8 cellular contexts compared by ENCODE assay signal in genomic region chr5:119063579-119064379, GRCh38. TPM values are rescaled to one million over a fixed set of nuclear protein-coding genes. Genes with fewer than 3 reads are reported as not detected.
DNase-seq lines count a peak whose midpoint lies in the region; ATAC-seq and TF ChIP-seq lines count a peak whose summit lies in the region.

No MANE protein-coding gene starts in this region.

- H3K4me2 ChIP-seq in OCI-LY7 (ENCODE audit: low read length): no peak overlapping the region

- H3K4me1 ChIP-seq in OCI-LY7 (ENCODE audit: insufficient read depth, low read length, poor library complexity, severe bottlenecking) (peaks cover 8% of the 10 kb centered on the region), right cardiac atrium (ENCODE audit: control insufficient read depth, insufficient read depth, low read length) (no peaks in the 10 kb centered on the region), vagina (peaks cover 5% of the 10 kb centered on the region)

- H3K4me3 ChIP-seq in OCI-LY7 (ENCODE audit: low read depth, low read length, poor library complexity, severe bottlenecking): no peak overlapping the region
- H3K4me3 ChIP-seq in right cardiac atrium (ENCODE audit: low read length): no peak overlapping the region
- no peak overlapping the region for H3K4me3 ChIP-seq in vagina

- TF ChIP-seq POLR2A in vagina (IDR thresholded peaks at IDR 0.05): no peak

- WGBS in right cardiac atrium: 51% methylated on average over 5 of the region's 5 CpGs

- no peak for TF ChIP-seq CTCF in OCI-LY7 (conservative IDR thresholded peaks at IDR 0.05; ENCODE audit: low read length)
- no peak for TF ChIP-seq CTCF in vagina (IDR thresholded peaks at IDR 0.05)

- no peaks in the 10 kb centered on the region for H3K79me2 ChIP-seq in OCI-LY7 (ENCODE audit: insufficient read depth, low read depth, low read length)

- ATAC-seq in GM18907 (IDR thresholded peaks at IDR 0.05; ENCODE audit: unreplicated experiment) (peak; percentile 82), HG02678 (IDR thresholded peaks at IDR 0.05; ENCODE audit: unreplicated experiment) (peak; percentile 81), left colon (peak; percentile 96), right cardiac atrium (no peak)

- no peaks in the 10 kb centered on the region for H3K9me3 ChIP-seq in OCI-LY7 (ENCODE audit: low read length)
- no peaks in the 10 kb centered on the region for H3K9me3 ChIP-seq in right cardiac atrium (ENCODE audit: control insufficient read depth, low read length)
- H3K9me3 ChIP-seq in vagina: no peaks in the 10 kb centered on the region

- no peaks in the 10 kb centered on the region for H4K20me1 ChIP-seq in OCI-LY7 (ENCODE audit: insufficient read depth, low read length)

- H3K27me3 ChIP-seq in right cardiac atrium (ENCODE audit: control insufficient read depth, insufficient read depth) (no peaks in the 10 kb centered on the region), vagina (no peaks in the 10 kb centered on the region)

- POLR2A ChIA-PET in OCI-LY7 (lab: Charles Lee): interaction anchor here (0.8 to 1.3 kb wide), 5 partner anchors 9 to 31 kb away, joined by 3 to 6 read pairs (median 4); no protein-coding TSS in a partner anchor

- no TSS peak for BruUV-seq in OCI-LY7 (replicated peaks; lab: Mats Ljungman, UMichigan)

- H2AFZ ChIP-seq in OCI-LY7 (ENCODE audit: low read length): peak overlapping the region; percentile 45; the same call in 1 of the 2 replicates

- H3K9me2 ChIP-seq in OCI-LY7 (ENCODE audit: insufficient read depth, low read length): no peaks in the 10 kb centered on the region

- CTCF ChIA-PET in OCI-LY7 (lab: Charles Lee; ENCODE audit: unreplicated experiment): no interaction called here

- intact Hi-C loops in OCI-LY7 (cut with micrococcal nuclease; ENCODE audit: unreplicated experiment): no loop called here
- intact Hi-C loops in left colon (cut with DNase I, micrococcal nuclease): no loop called here
- intact Hi-C loops in right cardiac atrium (cut with DNase I): no loop called here
- intact Hi-C loops in vagina (cut with DNase I): no loop called here

- DNase-seq in OCI-LY7 (ENCODE audit: low spot score) (no peak), left colon (no peak), right cardiac atrium (no peak), vagina (ENCODE audit: extremely low spot score in 2 of 2) (no peak), 8988T (no peak)
- DNase-seq in activated effector memory CD4-positive, alpha-beta T cell treated with anti-CD3 and anti-CD28 coated beads, Interleukin-2, amount 50 U/mL, for 16 hours: no peak

- H3K36me3 ChIP-seq in OCI-LY7 (ENCODE audit: insufficient read depth, low read length) (no peaks in the 10 kb centered on the region), vagina (no peaks in the 10 kb centered on the region)

- H3K27ac ChIP-seq in OCI-LY7 (ENCODE audit: low read depth, low read length, poor library complexity, severe bottlenecking) (no peak overlapping the region), right cardiac atrium (ENCODE audit: low read length) (no peak overlapping the region), vagina (no peak overlapping the region)

RNA-seq across cellular contexts. Expression of gene DMXL1, which starts 7.1 kb away (rescaled TPM):
- 43.0 and 76.6 TPM in 2 replicates for total RNA-seq in OCI-LY7 (2014; rRNA removed; shearing (Covaris generic))
- total RNA-seq in OCI-LY7 (2022): 79.4 and 86.8 TPM in 2 replicates
- 10 to 100 TPM; 48.0 to 49.6 TPM for total RNA-seq in left colon
- 10 to 100 TPM; 28.6 to 42.3 (median 32.1) TPM for total RNA-seq in right cardiac atrium
- 10.8 TPM for polyA plus RNA-seq in right cardiac atrium
- total RNA-seq in vagina: 56.5 TPM

Comparison
In these comparisons a context has a peak if more than half of its experiments do, and no peak if none do; other contexts are left out.
1. ATAC-seq: peak in GM18907 (single experiment), HG02678 (single experiment) and left colon (single experiment); none in right cardiac atrium (0 of 2).